ENCODE assay signal across 9 cellular contexts in the genomic region with DNA sequence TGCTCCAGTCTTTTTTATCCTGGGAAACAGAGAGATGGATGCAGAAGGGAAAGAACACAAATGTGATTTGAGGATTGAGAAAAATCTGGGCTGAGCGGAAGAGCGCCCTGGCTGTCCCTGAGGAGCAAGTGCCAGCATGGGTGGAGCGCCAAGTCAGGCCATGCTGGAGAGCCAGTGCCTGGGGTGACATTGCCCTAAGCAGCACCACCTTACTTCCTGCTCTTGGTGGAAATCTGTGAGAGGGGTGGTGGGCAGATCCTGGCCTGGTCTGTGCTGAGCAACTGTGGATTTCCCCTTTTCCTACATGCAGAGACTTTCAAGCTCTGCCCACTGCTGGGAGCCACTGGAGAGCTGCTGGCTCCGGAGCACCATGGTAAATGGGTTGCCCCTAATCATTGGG. TPM values are rescaled to one million over a fixed set of nuclear protein-coding genes. Genes with fewer than 3 reads are reported as not detected.
DNase-seq lines count a peak whose midpoint lies in the region; ATAC-seq and TF ChIP-seq lines count a peak whose summit lies in the region.
"Had no signal": no experiment of that assay in that cellular context is flagged by ENCODE, and none has a peak within 500 bp of the region (broad histone marks: within the 10 kb centered on the region; RNA-seq: fewer than 3 reads in every experiment).

No MANE protein-coding gene starts in this region.

- H2AFZ ChIP-seq in smooth muscle cell (ENCODE audit: low read depth): no peak overlapping the region

- H3K4me1 ChIP-seq in right atrium auricular region (peaks cover 0 to 67% of the 10 kb centered on the region in 2 donors), smooth muscle cell (ENCODE audit: low read depth) (no peaks in the 10 kb centered on the region)

- ATAC-seq in activated T-helper 17 cell treated with anti-CD3 and anti-CD28 coated beads, Interleukin-2, amount 50 U/mL, for 72 hours (replicated peaks): no peak
- no peak for ATAC-seq in HG03139 (IDR thresholded peaks at IDR 0.05; ENCODE audit: unreplicated experiment)

- CTCF ChIA-PET in activated CD4-positive, alpha-beta memory T cell treated with anti-CD3 and anti-CD28 coated beads for 36 hours (lab: Charles Lee): interaction anchor here (1.6 kb wide), 1 partner anchor 29 kb away, joined by 3 read pairs; no protein-coding TSS in a partner anchor

- H3K9me3 Mint-ChIP-seq in activated T-helper 17 cell treated with anti-CD3 and anti-CD28 coated beads, Interleukin-2, amount 50 U/mL, for 72 hours: no peaks in the 10 kb centered on the region
- H3K9me3 Mint-ChIP-seq in activated CD4-positive, alpha-beta memory T cell treated with anti-CD3 and anti-CD28 coated beads for 36 hours: no peaks in the 10 kb centered on the region

- H3K4me3 Mint-ChIP-seq in activated T-helper 17 cell treated with anti-CD3 and anti-CD28 coated beads, Interleukin-2, amount 50 U/mL, for 72 hours: peak overlapping the region; percentile 50
- no peak overlapping the region for H3K4me3 Mint-ChIP-seq in activated CD4-positive, alpha-beta memory T cell treated with anti-CD3 and anti-CD28 coated beads for 36 hours

- H4K20me1 ChIP-seq in smooth muscle cell (ENCODE audit: low read depth): no peaks in the 10 kb centered on the region

- H3K27me3 ChIP-seq in HL-60 (ENCODE audit: insufficient read depth, poor library complexity, severe bottlenecking) (no peaks in the 10 kb centered on the region), right atrium auricular region (no peaks in the 10 kb centered on the region), smooth muscle cell (ENCODE audit: low read depth) (no peaks in the 10 kb centered on the region)

- H3K27ac ChIP-seq in HL-60 (replicated peaks): 0 out of 2 replicates have a peak overlapping the region, but pooled peaks have one; percentile 21
- peak overlapping the region; percentile 84 to 87 for H3K27ac ChIP-seq in right atrium auricular region
- peak overlapping the region; percentile 90 for H3K27ac ChIP-seq in smooth muscle cell (ENCODE audit: low read depth)

- intact Hi-C loops in activated CD4-positive, alpha-beta memory T cell treated with anti-CD3 and anti-CD28 coated beads for 36 hours (cut with micrococcal nuclease): no loop called here

- TF ChIP-seq CTCF in HL-60 (IDR thresholded peaks at IDR 0.05; ENCODE audit: insufficient read depth, low read length) (no peak), right atrium auricular region (IDR thresholded peaks at IDR 0.05) (no peak), smooth muscle cell (IDR thresholded peaks at IDR 0.05; ENCODE audit: borderline replicate concordance, insufficient read depth, poor library complexity, severe bottlenecking) (no peak)

- H3K36me3 ChIP-seq in right atrium auricular region: no peaks in the 10 kb centered on the region
- no peaks in the 10 kb centered on the region for H3K36me3 ChIP-seq in smooth muscle cell (ENCODE audit: low read depth)

- no peak overlapping the region for H3K4me3 ChIP-seq in HL-60 (replicated peaks; ENCODE audit: insufficient read depth, low read length)
- no peak overlapping the region for H3K4me3 ChIP-seq in right atrium auricular region
- H3K4me3 ChIP-seq in smooth muscle cell: no peak overlapping the region

- no peak overlapping the region for H3K9ac ChIP-seq in smooth muscle cell (ENCODE audit: low read depth)

- H3K27me3 Mint-ChIP-seq in activated T-helper 17 cell treated with anti-CD3 and anti-CD28 coated beads, Interleukin-2, amount 50 U/mL, for 72 hours: no peaks in the 10 kb centered on the region
- H3K27me3 Mint-ChIP-seq in activated CD4-positive, alpha-beta memory T cell treated with anti-CD3 and anti-CD28 coated beads for 36 hours: no peaks in the 10 kb centered on the region

- H3K4me2 ChIP-seq in smooth muscle cell: peak overlapping the region; percentile 31

- POLR2A ChIA-PET in activated CD4-positive, alpha-beta memory T cell treated with anti-CD3 and anti-CD28 coated beads for 36 hours (lab: Charles Lee): interaction anchor here (1.5 kb wide), 1 partner anchor 10 kb away, joined by 6 read pairs; no protein-coding TSS in a partner anchor

- no peaks in the 10 kb centered on the region for H3K79me2 ChIP-seq in smooth muscle cell (ENCODE audit: low read depth)

- H3K36me3 Mint-ChIP-seq in activated T-helper 17 cell treated with anti-CD3 and anti-CD28 coated beads, Interleukin-2, amount 50 U/mL, for 72 hours (ENCODE audit: low read depth): no peaks in the 10 kb centered on the region
- no peaks in the 10 kb centered on the region for H3K36me3 Mint-ChIP-seq in activated CD4-positive, alpha-beta memory T cell treated with anti-CD3 and anti-CD28 coated beads for 36 hours

- 84% methylated on average over 4 of the region's 4 CpGs for WGBS in smooth muscle cell (ENCODE audit: low lambda C conversion rate)

- DNase-seq in HL-60 (ENCODE audit: low read depth in 1 of 2, low spot score in 1 of 2) (peak in 1 of 2 experiments; percentile 56), right atrium auricular region (ENCODE audit: low spot score) (no peak), smooth muscle cell (lab: John Stamatoyannopoulos, UW; ENCODE audit: unreplicated experiment) (no peak), NCI-H128 (lab: John Stamatoyannopoulos, UW; ENCODE audit: unreplicated experiment) (no peak)
- no peak for DNase-seq in activated CD4-positive, alpha-beta memory T cell treated with anti-CD3 and anti-CD28 coated beads for 36 hours
- DNase-seq: effector CD8-positive, alpha-beta T cell; stimulated activated naive CD4-positive, alpha-beta T cell treated with Interleukin-2 at 50 U/mL for 16 hours had no signal

- H3F3A ChIP-seq in smooth muscle cell (ENCODE audit: low read depth): no peaks in the 10 kb centered on the region

- no peaks in the 10 kb centered on the region for H3K9me3 ChIP-seq in right atrium auricular region
- no peaks in the 10 kb centered on the region for H3K9me3 ChIP-seq in smooth muscle cell (replicated peaks; ENCODE audit: low read depth)

- H3K4me1 Mint-ChIP-seq in activated T-helper 17 cell treated with anti-CD3 and anti-CD28 coated beads, Interleukin-2, amount 50 U/mL, for 72 hours: peaks cover 22% of the 10 kb centered on the region
- peaks cover 54% of the 10 kb centered on the region for H3K4me1 Mint-ChIP-seq in activated CD4-positive, alpha-beta memory T cell treated with anti-CD3 and anti-CD28 coated beads for 36 hours (ENCODE audit: low read depth)

- peak overlapping the region; percentile 77 for H3K27ac Mint-ChIP-seq in activated T-helper 17 cell treated with anti-CD3 and anti-CD28 coated beads, Interleukin-2, amount 50 U/mL, for 72 hours
- H3K27ac Mint-ChIP-seq in activated CD4-positive, alpha-beta memory T cell treated with anti-CD3 and anti-CD28 coated beads for 36 hours: no peak overlapping the region

RNA-seq across cellular contexts. Expression of gene DDIT4, which starts 36.9 kb away (rescaled TPM):
- total RNA-seq in activated T-helper 17 cell treated with anti-CD3 and anti-CD28 coated beads, Interleukin-2, amount 50 U/mL, for 72 hours: 1,000 to 10,000 TPM in 1 of 2 donors, 100 to 1,000 TPM in 1; 746 to 1,569 TPM
- total RNA-seq in right atrium auricular region (100 to 1,000 TPM; 100 to 136 TPM), smooth muscle cell (161 and 198 TPM in 2 replicates)
- polyA plus RNA-seq in smooth muscle cell: 248 and 299 TPM in 2 replicates
- total RNA-seq in activated CD4-positive, alpha-beta memory T cell treated with anti-CD3 and anti-CD28 coated beads for 36 hours: 100 to 1,000 TPM; 637 TPM

RNA-seq across cellular contexts. Expression of gene DNAJB12, which starts 44.1 kb away (rescaled TPM):
- 10 to 100 TPM; 32.0 to 35.9 TPM for total RNA-seq in activated T-helper 17 cell treated with anti-CD3 and anti-CD28 coated beads, Interleukin-2, amount 50 U/mL, for 72 hours
- total RNA-seq in right atrium auricular region (10 to 100 TPM; 24.5 to 36.8 TPM), smooth muscle cell (12.5 and 14.3 TPM in 2 replicates)
- polyA plus RNA-seq in smooth muscle cell: 24.5 and 26.7 TPM in 2 replicates
- 10 to 100 TPM; 18.9 to 19.8 TPM for total RNA-seq in activated CD4-positive, alpha-beta memory T cell treated with anti-CD3 and anti-CD28 coated beads for 36 hours

Comparison
In these comparisons a context has a peak if more than half of its experiments do, and no peak if none do; other contexts are left out.
1. H3K27ac ChIP-seq: peak in every context shown above with its lines; median percentile 90 in smooth muscle cell; 86 in right atrium auricular region; 21 in HL-60.